8 cellular contexts compared by ENCODE assay signal in the genomic region with DNA sequence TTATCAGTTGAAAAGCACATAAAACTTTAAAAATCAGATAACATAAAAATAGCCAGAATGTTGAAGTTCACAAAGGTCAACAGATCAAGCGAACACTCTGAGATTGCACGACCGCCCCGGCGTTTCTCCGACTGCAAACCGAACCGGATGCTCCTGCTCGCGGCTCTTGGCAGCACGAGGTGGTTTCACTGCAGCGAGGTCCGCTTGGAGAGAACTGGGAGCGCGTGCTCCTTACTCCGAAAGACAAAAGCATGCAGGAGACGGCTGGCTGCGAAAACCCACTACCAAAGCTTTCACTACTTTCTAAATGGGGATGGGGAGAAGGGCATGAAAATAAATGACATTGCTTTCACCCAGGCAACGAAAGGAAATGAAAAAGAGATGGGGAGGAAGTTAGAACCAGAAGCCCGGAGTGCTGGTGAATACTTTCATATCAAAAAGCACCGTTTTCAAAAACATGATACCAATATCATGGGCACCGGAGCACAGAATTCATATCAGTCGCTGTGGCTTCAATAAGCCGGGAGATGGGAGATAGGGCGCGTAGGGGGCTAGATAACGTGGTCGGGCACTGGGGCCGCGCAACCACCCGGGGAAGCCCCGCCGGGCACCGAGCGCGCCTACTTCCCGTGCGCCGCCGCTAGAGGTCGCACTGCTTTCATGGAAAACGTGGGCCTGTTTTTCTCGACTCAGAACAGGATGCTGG. TPM values are rescaled to one million over a fixed set of nuclear protein-coding genes. Genes with fewer than 3 reads are reported as not detected.
A peak's percentile ranks its signal among the peaks of the same experiment; 100 is the strongest.
DNase-seq lines count a peak whose midpoint lies in the region; ATAC-seq and TF ChIP-seq lines count a peak whose summit lies in the region.

No MANE protein-coding gene starts in this region.

- H3K79me2 ChIP-seq in HCT116 (ENCODE audit: insufficient read depth, low read length): no peaks in the 10 kb centered on the region

- no peaks in the 10 kb centered on the region for H4K20me1 ChIP-seq in HCT116 (ENCODE audit: insufficient read depth)

- no peak overlapping the region for H3K27ac ChIP-seq in HCT116 (ENCODE audit: low read depth, low read length)
- peak overlapping the region; percentile 61 for H3K27ac ChIP-seq in vagina

- no TSS peak for BruUV-seq in HCT116 (replicated peaks; lab: Mats Ljungman, UMichigan)

- peak overlapping the region; percentile 30 for H3K4me2 ChIP-seq in HCT116 (ENCODE audit: low read length)

- H3K27me3 ChIP-seq in HCT116 (ENCODE audit: insufficient read depth, low read length): no peaks in the 10 kb centered on the region
- no peaks in the 10 kb centered on the region for H3K27me3 ChIP-seq in vagina

- no peak overlapping the region; a peak in 1 of 4 replicates for H3K4me3 ChIP-seq in HCT116 (replicated peaks in 1 of 2; ENCODE audit: low read depth in 1 of 2, low read length in 2 of 2)
- peak overlapping the region; percentile 37 to 38 for H3K4me3 ChIP-seq in vagina

- DNase-seq in GF-D8 (lab: John Stamatoyannopoulos, UW) (peak; percentile 20), HCT116 (ENCODE audit: low read depth, low spot score) (no peak), NCI-H1092 treated with DMSO at 0.1 percent for 48 hours (lab: John Stamatoyannopoulos, UW) (peak; percentile 64), T-helper 2 cell (peak; percentile 64 to 83 (median 73)), anterior cingulate cortex (lab: John Stamatoyannopoulos, UW) (peak in 55 of 58 donors; percentile 13 to 87 (median 49)), hepatic stellate cell (ENCODE audit: low spot score) (peak; percentile 81), renal cortical epithelial cell (ENCODE audit: low read depth) (peak; percentile 23), vagina (ENCODE audit: extremely low spot score in 2 of 2) (no peak)

- CTCF ChIA-PET in HCT116 (lab: Charles Lee): interaction anchor here (1.2 to 1.3 kb wide), 2 partner anchors 152 to 1219 kb away, joined by 3 to 4 read pairs; a partner anchor contains a TSS

- POLR2A ChIA-PET in HCT116 (lab: Charles Lee): interaction anchor here (0.7 kb wide), 1 partner anchor 450 kb away, joined by 3 read pairs; no protein-coding TSS in a partner anchor

- no peaks in the 10 kb centered on the region for H3K9me2 ChIP-seq in HCT116 (ENCODE audit: insufficient read depth)

- ATAC-seq in HCT116: peak; percentile 97

- TF ChIP-seq RAD21 in HCT116 (IDR thresholded peaks at IDR 0.05; ENCODE audit: low read depth): peak; percentile 86

- H3K36me3 ChIP-seq in HCT116 (ENCODE audit: control insufficient read depth in 1 of 2, insufficient read depth in 2 of 2, low read length in 2 of 2) (no peaks in the 10 kb centered on the region; a peak in 1 of 4 replicates), vagina (peaks cover 0 to 9% of the 10 kb centered on the region in 2 donors)

- no peak overlapping the region for H2AFZ ChIP-seq in HCT116 (ENCODE audit: low read depth, low read length, poor library complexity, severe bottlenecking)

- H3K9me3 ChIP-seq in HCT116 (ENCODE audit: control insufficient read depth in 1 of 2, insufficient read depth in 1 of 2, low read depth in 1 of 2, low read length in 2 of 2) (no peaks in the 10 kb centered on the region), vagina (no peaks in the 10 kb centered on the region)

- RAD21 ChIA-PET in HCT116 (lab: Charles Lee; ENCODE audit: low non-redundant PET in 1 of 2, low total read pairs in 2 of 2, uncharacterized antibody in 2 of 2, unreplicated experiment in 2 of 2): no interaction called here

- H3K4me1 ChIP-seq in HCT116 (ENCODE audit: control insufficient read depth in 1 of 2, insufficient read depth in 2 of 2, low read length in 2 of 2) (no peaks in the 10 kb centered on the region), vagina (peaks cover 6% of the 10 kb centered on the region)

- TF ChIP-seq CTCF in HCT116 (IDR thresholded peaks at IDR 0.05 in 2 of 3, conservative IDR thresholded peaks at IDR 0.05 in 1 of 3; ENCODE audit: borderline replicate concordance in 1 of 3, insufficient read depth in 1 of 3, low read depth in 2 of 3, low read length in 2 of 3) (peak; percentile 67 to 95 (median 94)), vagina (IDR thresholded peaks at IDR 0.05) (peak; percentile 85 to 95 (median 93))

- H3K9ac ChIP-seq in HCT116 (ENCODE audit: low read length): no peak overlapping the region

- intact Hi-C loops in HCT116 (cut with micrococcal nuclease): loop anchor here (1.0 to 10.0 kb wide), 3 partner anchors 211 to 1218 kb away; no protein-coding TSS in a partner anchor
- intact Hi-C loops in vagina (cut with DNase I): loop anchor here (5.0 to 10.0 kb wide), 2 partner anchors 208 to 416 kb away; a partner anchor contains a TSS

- TF ChIP-seq POLR2A in HCT116 (IDR thresholded peaks at IDR 0.05; ENCODE audit: borderline replicate concordance, extremely low read depth, insufficient read depth, insufficient read length) (no peak), vagina (IDR thresholded peaks at IDR 0.05) (no peak)

TF ChIP-seq in HCT116, 20 proteins besides CTCF, POLR2A, EP300 and RAD21:
- no peak for TF ChIP-seq JUND (IDR thresholded peaks at IDR 0.05)
- no peak for TF ChIP-seq TCF7L2 (IDR thresholded peaks at IDR 0.05; ENCODE audit: borderline replicate concordance, extremely low read depth, insufficient read depth, insufficient read length)
- TF ChIP-seq, protein P1, sequence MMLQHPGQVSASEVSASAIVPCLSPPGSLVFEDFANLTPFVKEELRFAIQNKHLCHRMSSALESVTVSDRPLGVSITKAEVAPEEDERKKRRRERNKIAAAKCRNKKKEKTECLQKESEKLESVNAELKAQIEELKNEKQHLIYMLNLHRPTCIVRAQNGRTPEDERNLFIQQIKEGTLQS (IDR thresholded peaks at IDR 0.05): no peak
- TF ChIP-seq, protein P2, sequence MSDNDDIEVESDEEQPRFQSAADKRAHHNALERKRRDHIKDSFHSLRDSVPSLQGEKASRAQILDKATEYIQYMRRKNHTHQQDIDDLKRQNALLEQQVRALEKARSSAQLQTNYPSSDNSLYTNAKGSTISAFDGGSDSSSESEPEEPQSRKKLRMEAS (IDR thresholded peaks at IDR 0.05): 0 out of 2 replicates have a peak, but pooled peaks have one; percentile 19
- no peak for TF ChIP-seq EZH2phosphoT487 (IDR thresholded peaks at IDR 0.05; ENCODE audit: borderline replicate concordance)
- 0 out of 2 replicates have a peak, but pooled peaks have one; percentile 21 for TF ChIP-seq SP1 (IDR thresholded peaks at IDR 0.05; ENCODE audit: low read depth)
- peak; percentile 36; the same call in 1 of the 2 replicates for TF ChIP-seq CBX3 (IDR thresholded peaks at IDR 0.05; ENCODE audit: low read depth)

RNA-seq across cellular contexts. Expression of a gene that starts 8.3 kb away (rescaled TPM):
- total RNA-seq in HCT116 (2021; ENCODE audit: unreplicated experiment): not detected
- polyA plus RNA-seq in HCT116 (2012): not detected in 2 replicates
- total RNA-seq in renal cortical epithelial cell: not detected in 2 replicates
- not detected for total RNA-seq in vagina

Comparison
In these comparisons a context has a peak if more than half of its experiments do, and no peak if none do; other contexts are left out.
1. DNase-seq: peak in GF-D8 (single experiment), NCI-H1092 treated with DMSO at 0.1 percent for 48 hours (single experiment), T-helper 2 cell (5 of 5), anterior cingulate cortex (55 of 58), hepatic stellate cell (single experiment) and renal cortical epithelial cell (single experiment); none in HCT116 (single experiment) and vagina (0 of 2).
2. H3K4me3 ChIP-seq: peak in vagina (2 of 2); none in HCT116 (0 of 2).